Comparison of ENCODE assay signal across 8 cellular contexts in the genomic region with DNA sequence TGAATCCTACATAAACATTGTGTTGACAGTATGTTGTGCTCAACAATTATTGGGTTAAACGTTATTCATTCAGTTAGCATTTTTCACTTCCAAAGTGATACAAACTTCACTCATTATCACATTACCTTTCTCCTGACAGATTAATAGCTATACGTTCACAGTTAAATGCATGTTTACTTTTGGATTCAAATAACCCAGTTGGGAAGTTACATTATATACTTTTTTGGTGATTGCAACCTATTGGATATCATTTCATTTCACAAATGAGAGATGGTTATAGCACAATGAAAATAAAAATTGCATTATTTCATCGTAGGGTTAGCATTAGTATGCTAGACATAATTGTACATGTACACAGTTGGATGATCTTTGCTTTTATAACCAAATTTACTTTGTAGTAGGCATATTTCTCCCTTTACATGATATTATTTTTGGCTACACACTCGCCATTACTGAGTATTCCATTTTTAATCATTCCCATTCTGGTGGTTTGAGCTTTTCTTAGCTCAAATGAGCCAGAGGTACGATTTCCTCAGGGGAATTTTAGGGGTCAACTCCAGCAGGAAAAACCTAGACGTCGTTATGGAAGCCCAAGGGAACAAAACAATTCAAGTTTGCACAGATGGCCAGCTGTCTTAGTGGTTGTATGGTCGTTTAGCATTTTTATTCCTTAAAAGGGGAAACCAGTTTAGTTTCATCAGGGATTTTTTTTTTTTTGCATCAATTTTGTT. TPM values are rescaled to one million over a fixed set of nuclear protein-coding genes. Genes with fewer than 3 reads are reported as not detected.
DNase-seq lines count a peak whose midpoint lies in the region; ATAC-seq and TF ChIP-seq lines count a peak whose summit lies in the region.

No MANE protein-coding gene starts in this region.

- no peaks in the 10 kb centered on the region; the same call in 1 of the 2 replicates for H3K27me3 Mint-ChIP-seq in WTC11 (ENCODE audit: low read depth)

- TF ChIP-seq CTCF in left ventricle myocardium inferior (IDR thresholded peaks at IDR 0.05; ENCODE audit: borderline replicate concordance): no peak
- TF ChIP-seq CTCF in WTC11 (IDR thresholded peaks at IDR 0.05): no peak
- no peak for TF ChIP-seq CTCF in gastroesophageal sphincter (IDR thresholded peaks at IDR 0.05)
- no peak for TF ChIP-seq CTCF in sigmoid colon (IDR thresholded peaks at IDR 0.05)

- H3K27me3 ChIP-seq in left ventricle myocardium inferior (ENCODE audit: low read depth) (no peaks in the 10 kb centered on the region), gastroesophageal sphincter (no peaks in the 10 kb centered on the region), sigmoid colon (no peaks in the 10 kb centered on the region)

- TF ChIP-seq POLR2A in gastroesophageal sphincter (IDR thresholded peaks at IDR 0.05) (no peak), sigmoid colon (IDR thresholded peaks at IDR 0.05) (no peak)

- peaks cover 42% of the 10 kb centered on the region for H3K4me1 Mint-ChIP-seq in WTC11

- POLR2A ChIA-PET in WTC11 (lab: Charles Lee): interaction anchor here (0.6 kb wide), 1 partner anchor 945 kb away, joined by 4 read pairs; no protein-coding TSS in a partner anchor

- H3K9me3 ChIP-seq in left ventricle myocardium inferior (replicated peaks) (peaks cover 5% of the 10 kb centered on the region), gastroesophageal sphincter (no peaks in the 10 kb centered on the region), sigmoid colon (no peaks in the 10 kb centered on the region)

- H3K36me3 Mint-ChIP-seq in WTC11: peaks cover 9% of the 10 kb centered on the region

- peaks cover 9% of the 10 kb centered on the region for H3K9me3 Mint-ChIP-seq in WTC11

- H3K4me3 ChIP-seq in left ventricle myocardium inferior: peak overlapping the region; percentile 83
- peak overlapping the region; percentile 89 for H3K4me3 ChIP-seq in gastroesophageal sphincter
- H3K4me3 ChIP-seq in sigmoid colon: peak overlapping the region in 3 of 4 donors; percentile 76 to 93 (median 86)

- CTCF ChIA-PET in WTC11 (lab: Charles Lee): interaction anchor here (0.9 kb wide), 1 partner anchor 101 kb away, joined by 4 read pairs; no protein-coding TSS in a partner anchor

- peak overlapping the region; percentile 99 for H3K27ac ChIP-seq in left ventricle myocardium inferior (replicated peaks)
- peak overlapping the region; percentile 93 to 100 (median 98) for H3K27ac ChIP-seq in gastroesophageal sphincter
- H3K27ac ChIP-seq in sigmoid colon: peak overlapping the region; percentile 93 to 99 (median 98)

- peaks cover 5% of the 10 kb centered on the region for H3K36me3 ChIP-seq in left ventricle myocardium inferior
- H3K36me3 ChIP-seq in gastroesophageal sphincter: no peaks in the 10 kb centered on the region
- H3K36me3 ChIP-seq in sigmoid colon: no peaks in the 10 kb centered on the region

- TF ChIP-seq EP300 in gastroesophageal sphincter (IDR thresholded peaks at IDR 0.05) (no peak), sigmoid colon (IDR thresholded peaks at IDR 0.05) (no peak)

- H3K27ac Mint-ChIP-seq in WTC11: peak overlapping the region; percentile 98

- peaks cover 47% of the 10 kb centered on the region for H3K4me1 ChIP-seq in left ventricle myocardium inferior
- H3K4me1 ChIP-seq in gastroesophageal sphincter: peaks cover 0 to 42% (median 12%) of the 10 kb centered on the region in 3 donors
- peaks cover 0 to 35% (median 31%) of the 10 kb centered on the region in 4 donors for H3K4me1 ChIP-seq in sigmoid colon

- H3K4me3 Mint-ChIP-seq in WTC11: peak overlapping the region; percentile 87

- 3 to 4% methylated on average over 8 of the region's 8 CpGs for WGBS in gastroesophageal sphincter (ENCODE audit: low coverage in 1 of 2), 2 donors
- WGBS in sigmoid colon, 2 donors: 1 to 10% methylated on average over 8 of the region's 8 CpGs

- ATAC-seq in Right ventricle myocardium superior (ENCODE audit: poor library complexity) (no peak), WTC11 (no peak), gastroesophageal sphincter (no peak), GM18517 (IDR thresholded peaks at IDR 0.05; ENCODE audit: unreplicated experiment) (no peak), HG02623 (IDR thresholded peaks at IDR 0.05; ENCODE audit: unreplicated experiment) (no peak), left colon (no peak)

- DNase-seq in left ventricle myocardium inferior (no peak), Right ventricle myocardium superior (no peak), WTC11 (ENCODE audit: low spot score) (no peak), sigmoid colon (no peak), left colon (no peak)

- intact Hi-C loops in left ventricle myocardium inferior (cut with micrococcal nuclease) (no loop called here), Right ventricle myocardium superior (cut with DNase I) (no loop called here), sigmoid colon (cut with DNase I) (loop anchor here (2.0 to 10.0 kb wide), 5 partner anchors 225 to 915 kb away; partner anchors contain the start of genes SMIM13 and TMEM170B), left colon (cut with DNase I, micrococcal nuclease) (loop anchor here in 1 of 2 donors (5.0 kb wide), 1 partner anchor 238 kb away; no protein-coding TSS in a partner anchor)

TF ChIP-seq in WTC11, 78 proteins besides CTCF, POLR2A, EP300 and RAD21 (continues in another document):
- TF ChIP-seq NR3C1 (CRISPR knock-in tag; conservative IDR thresholded peaks at IDR 0.05; ENCODE audit: low read depth) (no peak), ZNF532 (CRISPR knock-in tag; IDR thresholded peaks at IDR 0.05; ENCODE audit: borderline replicate concordance) (no peak), ZNF263 (CRISPR knock-in tag; IDR thresholded peaks at IDR 0.05; ENCODE audit: low read depth) (no peak), SMAD3 (CRISPR knock-in tag; IDR thresholded peaks at IDR 0.05; ENCODE audit: borderline replicate concordance) (no peak), ZNF396 (CRISPR knock-in tag; IDR thresholded peaks at IDR 0.05; ENCODE audit: borderline replicate concordance) (no peak), ERG (CRISPR knock-in tag; IDR thresholded peaks at IDR 0.05) (no peak), MYBL2 (CRISPR knock-in tag; IDR thresholded peaks at IDR 0.05) (no peak), SMAD4 (CRISPR knock-in tag; IDR thresholded peaks at IDR 0.05) (no peak)

RNA-seq across cellular contexts. Expression of gene HIVEP1, which starts 2.0 kb away (rescaled TPM):
- 13.7 TPM for total RNA-seq in left ventricle myocardium inferior
- total RNA-seq in Right ventricle myocardium superior: 12.0 TPM
- 19.9 to 24.3 TPM (median 20.9 TPM) in 3 replicates for total RNA-seq in WTC11 (2021)
- 10 to 100 TPM; 15.2 to 26.9 (median 17.6) TPM for total RNA-seq in gastroesophageal sphincter
- 10 to 100 TPM; 13.2 to 28.5 (median 19.4) TPM for total RNA-seq in sigmoid colon
- 10 to 100 TPM in 1 of 3 donors, 1 to 10 TPM in 2; 4.6 to 10.5 (median 4.8) TPM for polyA plus RNA-seq in sigmoid colon
- 10 to 100 TPM; 27.2 to 33.3 TPM for total RNA-seq in left colon
